1 cellular context compared by ENCODE assay signal in the genomic region with DNA sequence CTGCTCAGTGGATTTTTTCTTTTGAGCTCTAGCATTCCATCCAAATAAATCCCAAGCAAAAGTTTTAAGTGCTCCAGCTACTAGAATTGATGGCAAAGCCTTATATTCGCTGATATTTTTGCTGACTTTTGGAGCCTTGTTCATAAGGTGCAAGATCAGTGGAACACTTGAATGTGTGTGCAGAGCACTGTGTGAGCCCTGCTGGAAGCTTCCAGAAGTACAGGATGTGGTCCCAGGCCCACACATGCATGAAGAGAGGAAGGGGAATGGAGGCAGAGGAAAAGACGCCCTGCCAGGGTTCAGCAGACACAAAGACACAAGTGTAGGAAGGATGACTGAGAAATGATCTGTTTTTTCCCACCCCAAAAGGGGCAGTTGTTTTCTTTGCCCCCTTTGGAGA.
TF ChIP-seq lines count a peak whose summit lies in the region.

No MANE protein-coding gene starts in this region.

TF ChIP-seq in SK-N-SH, 30 proteins besides CTCF, POLR2A, EP300 and RAD21:
- TF ChIP-seq, protein P1, sequence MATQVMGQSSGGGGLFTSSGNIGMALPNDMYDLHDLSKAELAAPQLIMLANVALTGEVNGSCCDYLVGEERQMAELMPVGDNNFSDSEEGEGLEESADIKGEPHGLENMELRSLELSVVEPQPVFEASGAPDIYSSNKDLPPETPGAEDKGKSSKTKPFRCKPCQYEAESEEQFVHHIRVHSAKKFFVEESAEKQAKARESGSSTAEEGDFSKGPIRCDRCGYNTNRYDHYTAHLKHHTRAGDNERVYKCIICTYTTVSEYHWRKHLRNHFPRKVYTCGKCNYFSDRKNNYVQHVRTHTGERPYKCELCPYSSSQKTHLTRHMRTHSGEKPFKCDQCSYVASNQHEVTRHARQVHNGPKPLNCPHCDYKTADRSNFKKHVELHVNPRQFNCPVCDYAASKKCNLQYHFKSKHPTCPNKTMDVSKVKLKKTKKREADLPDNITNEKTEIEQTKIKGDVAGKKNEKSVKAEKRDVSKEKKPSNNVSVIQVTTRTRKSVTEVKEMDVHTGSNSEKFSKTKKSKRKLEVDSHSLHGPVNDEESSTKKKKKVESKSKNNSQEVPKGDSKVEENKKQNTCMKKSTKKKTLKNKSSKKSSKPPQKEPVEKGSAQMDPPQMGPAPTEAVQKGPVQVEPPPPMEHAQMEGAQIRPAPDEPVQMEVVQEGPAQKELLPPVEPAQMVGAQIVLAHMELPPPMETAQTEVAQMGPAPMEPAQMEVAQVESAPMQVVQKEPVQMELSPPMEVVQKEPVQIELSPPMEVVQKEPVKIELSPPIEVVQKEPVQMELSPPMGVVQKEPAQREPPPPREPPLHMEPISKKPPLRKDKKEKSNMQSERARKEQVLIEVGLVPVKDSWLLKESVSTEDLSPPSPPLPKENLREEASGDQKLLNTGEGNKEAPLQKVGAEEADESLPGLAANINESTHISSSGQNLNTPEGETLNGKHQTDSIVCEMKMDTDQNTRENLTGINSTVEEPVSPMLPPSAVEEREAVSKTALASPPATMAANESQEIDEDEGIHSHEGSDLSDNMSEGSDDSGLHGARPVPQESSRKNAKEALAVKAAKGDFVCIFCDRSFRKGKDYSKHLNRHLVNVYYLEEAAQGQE (IDR thresholded peaks at IDR 0.05; ENCODE audit: low read depth, low read length) = no peak
- TF ChIP-seq GABPA (IDR thresholded peaks at IDR 0.05; ENCODE audit: low read depth) (no peak), EZH2phosphoT487 (IDR thresholded peaks at IDR 0.05; ENCODE audit: borderline replicate concordance, low read depth) (no peak), RCOR1 (IDR thresholded peaks at IDR 0.05; ENCODE audit: low read length) (no peak), CHD2 (IDR thresholded peaks at IDR 0.05; ENCODE audit: low read length, partially characterized antibody) (no peak), MEF2A (IDR thresholded peaks at IDR 0.05; ENCODE audit: borderline replicate concordance, low read depth) (no peak), ZBTB33 (IDR thresholded peaks at IDR 0.05; ENCODE audit: borderline replicate concordance, low read depth) (no peak), RXRA (IDR thresholded peaks at IDR 0.05; ENCODE audit: borderline replicate concordance, low read depth) (no peak), FOXM1 (IDR thresholded peaks at IDR 0.05; ENCODE audit: low read depth) (no peak), SIN3A (IDR thresholded peaks at IDR 0.05; ENCODE audit: borderline replicate concordance, low read depth, low read length) (no peak)
- TF ChIP-seq, protein P2, sequence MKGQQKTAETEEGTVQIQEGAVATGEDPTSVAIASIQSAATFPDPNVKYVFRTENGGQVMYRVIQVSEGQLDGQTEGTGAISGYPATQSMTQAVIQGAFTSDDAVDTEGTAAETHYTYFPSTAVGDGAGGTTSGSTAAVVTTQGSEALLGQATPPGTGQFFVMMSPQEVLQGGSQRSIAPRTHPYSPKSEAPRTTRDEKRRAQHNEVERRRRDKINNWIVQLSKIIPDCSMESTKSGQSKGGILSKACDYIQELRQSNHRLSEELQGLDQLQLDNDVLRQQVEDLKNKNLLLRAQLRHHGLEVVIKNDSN (IDR thresholded peaks at IDR 0.05; ENCODE audit: borderline replicate concordance, low read depth) = no peak
